In genomic region chr7:138194567-138194966, GRCh38 we compare ENCODE assay signal across 1 cellular context.
TF ChIP-seq lines count a peak whose summit lies in the region.

No MANE protein-coding gene starts in this region.

TF ChIP-seq in H1, 55 proteins besides CTCF, POLR2A, EP300 and RAD21 (continued from another document):
- TF ChIP-seq E2F6 (IDR thresholded peaks at IDR 0.05) (no peak), NRF1 (IDR thresholded peaks at IDR 0.05; ENCODE audit: low read depth, low read length) (no peak)
